In genomic region chr5:173829826-173830225, GRCh38 we compare ENCODE assay signal across 10 cellular contexts. TPM values are rescaled to one million over a fixed set of nuclear protein-coding genes. Genes with fewer than 3 reads are reported as not detected.
DNase-seq lines count a peak whose midpoint lies in the region; ATAC-seq and TF ChIP-seq lines count a peak whose summit lies in the region.
"Had no signal": no experiment of that assay in that cellular context is flagged by ENCODE, and none has a peak within 500 bp of the region (broad histone marks: within the 10 kb centered on the region; RNA-seq: fewer than 3 reads in every experiment).

No MANE protein-coding gene starts in this region.

- no peak overlapping the region for H2BK15ac ChIP-seq in neuronal stem cell (ENCODE audit: low read length)
- H2BK15ac ChIP-seq in mesendoderm (replicated peaks; ENCODE audit: low read depth) = no peak overlapping the region

- H3K56ac ChIP-seq in mesendoderm (ENCODE audit: low read length) = no peak overlapping the region

- in situ Hi-C loops in astrocyte of the cerebellum (cut with HindIII; ENCODE audit: low sequenced_read_pairs) = no loop called here

- no peak overlapping the region for H2AFZ ChIP-seq in neuronal stem cell (ENCODE audit: low read length)

- no peak overlapping the region for H2BK12ac ChIP-seq in neuronal stem cell (ENCODE audit: low read length)

- H3K4ac ChIP-seq in neuronal stem cell (ENCODE audit: low read length) (no peak overlapping the region), mesendoderm (ENCODE audit: low read depth, low read length) (no peak overlapping the region)

- H3K23ac ChIP-seq in neuronal stem cell (ENCODE audit: low read depth, low read length, poor library complexity) (no peak overlapping the region), mesendoderm (ENCODE audit: low read length) (no peak overlapping the region)

- no peak overlapping the region for H2BK120ac ChIP-seq in neuronal stem cell (ENCODE audit: low read depth, low read length)
- no peak overlapping the region for H2BK120ac ChIP-seq in mesendoderm (ENCODE audit: low read depth, low read length)

- H3K27me3 ChIP-seq in neuronal stem cell (ENCODE audit: control insufficient read depth in 3 of 3, insufficient read depth in 3 of 3, low read depth in 1 of 3, low read length in 3 of 3) (peaks cover 0 to 13% (median 0%) of the 10 kb centered on the region in 3 experiments), mesendoderm (ENCODE audit: insufficient read depth, low read length, poor library complexity) (no peaks in the 10 kb centered on the region)
- H3K27me3 ChIP-seq: upper lobe of right lung had no signal

- H4K5ac ChIP-seq in mesendoderm (ENCODE audit: low read length) = no peak overlapping the region

- H3K18ac ChIP-seq in neuronal stem cell (ENCODE audit: low read length) (peak overlapping the region; percentile 54), mesendoderm (ENCODE audit: low read length) (no peak overlapping the region)

- H3K9ac ChIP-seq in neuronal stem cell (ENCODE audit: low read depth, low read length, poor library complexity) (no peak overlapping the region), mesendoderm (ENCODE audit: low read length) (no peak overlapping the region)

- H4K8ac ChIP-seq in neuronal stem cell (ENCODE audit: low read depth, low read length) = no peak overlapping the region
- no peak overlapping the region for H4K8ac ChIP-seq in mesendoderm (ENCODE audit: low read depth, low read length)

- H3K27ac ChIP-seq in neuronal stem cell (replicated peaks; ENCODE audit: low read length) (no peak overlapping the region), caudate nucleus (ENCODE audit: low read depth, low read length) (no peak overlapping the region), mesendoderm (ENCODE audit: low read depth, low read length) (no peak overlapping the region)
- H3K27ac ChIP-seq: upper lobe of right lung had no signal

- DNase-seq in ELR (ENCODE audit: low read depth) = peak; percentile 26
- DNase-seq in astrocyte of the cerebellum (ENCODE audit: low read depth) = peak; percentile 26
- no peak for DNase-seq in neuronal stem cell (ENCODE audit: low spot score)
- no peak for DNase-seq in caudate nucleus (lab: John Stamatoyannopoulos, UW)
- DNase-seq in iPS-NIHi7 (ENCODE audit: extremely low spot score) = no peak
- DNase-seq in GOT3 (lab: John Stamatoyannopoulos, UW) = no peak
- no peak for DNase-seq in mesendoderm
- DNase-seq: NCI-H1092 treated with DMSO at 0.1 percent for 48 hours, upper lobe of right lung had no signal

- no peak overlapping the region for H3K14ac ChIP-seq in neuronal stem cell (ENCODE audit: low read length)

- no peak overlapping the region for H4K91ac ChIP-seq in neuronal stem cell (ENCODE audit: low read depth, low read length, poor library complexity)

- H3K79me2 ChIP-seq in mesendoderm (ENCODE audit: control insufficient read depth, insufficient read depth, low read length) = no peaks in the 10 kb centered on the region

- H3K9me3 ChIP-seq in neuronal stem cell (replicated peaks in 1 of 2; ENCODE audit: control insufficient read depth in 2 of 2, insufficient read depth in 1 of 2, low read depth in 1 of 2, low read length in 2 of 2) = no peaks in the 10 kb centered on the region
- H3K9me3 ChIP-seq: upper lobe of right lung had no signal

- H2BK5ac ChIP-seq in neuronal stem cell (ENCODE audit: low read length) (no peak overlapping the region), mesendoderm (ENCODE audit: low read length) (no peak overlapping the region)

- no peaks in the 10 kb centered on the region for H3K79me1 ChIP-seq in neuronal stem cell (ENCODE audit: low read depth, low read length)
- H3K79me1 ChIP-seq in mesendoderm (ENCODE audit: low read length) = no peaks in the 10 kb centered on the region

- no peak overlapping the region for H3K4me2 ChIP-seq in neuronal stem cell (ENCODE audit: insufficient read depth, low read length, poor library complexity, severe bottlenecking)
- H3K4me2 ChIP-seq in mesendoderm (ENCODE audit: low read length) = no peak overlapping the region

- no peaks in the 10 kb centered on the region for H3K36me3 ChIP-seq in neuronal stem cell (replicated peaks in 1 of 2; ENCODE audit: control insufficient read depth in 2 of 2, insufficient read depth in 2 of 2, low read length in 2 of 2)
- H3K36me3 ChIP-seq in mesendoderm (ENCODE audit: control insufficient read depth, insufficient read depth, low read length) = no peaks in the 10 kb centered on the region
- H3K36me3 ChIP-seq: upper lobe of right lung had no signal

- peak; percentile 46 for ATAC-seq in HG03342 (IDR thresholded peaks at IDR 0.05; ENCODE audit: unreplicated experiment)
- ATAC-seq: upper lobe of right lung had no signal

- H2AK5ac ChIP-seq in neuronal stem cell (ENCODE audit: low read depth, low read length) (no peak overlapping the region), mesendoderm (ENCODE audit: low read length) (no peak overlapping the region)

- H3K4me3 ChIP-seq in astrocyte of the cerebellum (ENCODE audit: low read depth, low read length) = no peak overlapping the region
- H3K4me3 ChIP-seq in neuronal stem cell (ENCODE audit: low read length in 2 of 2) = no peak overlapping the region
- H3K4me3 ChIP-seq in mesendoderm (ENCODE audit: low read length) = no peak overlapping the region
- H3K4me3 ChIP-seq: upper lobe of right lung had no signal

- no peak for TF ChIP-seq CTCF in astrocyte of the cerebellum (IDR thresholded peaks at IDR 0.05; ENCODE audit: low read depth, low read length, missing control alignments)

- H3K4me1 ChIP-seq in neuronal stem cell (ENCODE audit: control insufficient read depth in 2 of 2, insufficient read depth in 1 of 2, low read depth in 1 of 2, low read length in 2 of 2) (peaks cover 0 to 6% of the 10 kb centered on the region in 2 donors), mesendoderm (ENCODE audit: control insufficient read depth, low read depth, low read length) (no peaks in the 10 kb centered on the region)

- no CpG with 5 or more reads among the region's 5 CpGs for WGBS in neuronal stem cell (ENCODE audit: extremely low coverage in 2 of 2, insufficient read length in 2 of 2, insufficient replicate concordance in 1 of 2), 2 donors
- WGBS in mesendoderm (ENCODE audit: extremely low coverage, insufficient coverage, low lambda C conversion rate) = no CpG with 5 or more reads among the region's 5 CpGs

RNA-seq across cellular contexts. Expression of gene CPEB4, which starts 58.3 kb away (rescaled TPM):
- 3.4 TPM for polyA plus RNA-seq in neuronal stem cell (2013, experiment 1 of 2)
- polyA plus RNA-seq in neuronal stem cell (2013, experiment 2 of 2) = 3.5 TPM
- polyA plus RNA-seq in mesendoderm (2013, experiment 1 of 2) = 2.4 TPM
- 2.4 TPM for polyA plus RNA-seq in mesendoderm (2013, experiment 2 of 2)

Comparison
In these comparisons a context has a peak if more than half of its experiments do, and no peak if none do; other contexts are left out.
1. DNase-seq: peak in ELR (single experiment) and astrocyte of the cerebellum (single experiment); none in neuronal stem cell (single experiment), caudate nucleus (0 of 61), iPS-NIHi7 (single experiment), GOT3 (single experiment) and mesendoderm (single experiment).